8 cellular contexts compared by ENCODE assay signal in the genomic region with DNA sequence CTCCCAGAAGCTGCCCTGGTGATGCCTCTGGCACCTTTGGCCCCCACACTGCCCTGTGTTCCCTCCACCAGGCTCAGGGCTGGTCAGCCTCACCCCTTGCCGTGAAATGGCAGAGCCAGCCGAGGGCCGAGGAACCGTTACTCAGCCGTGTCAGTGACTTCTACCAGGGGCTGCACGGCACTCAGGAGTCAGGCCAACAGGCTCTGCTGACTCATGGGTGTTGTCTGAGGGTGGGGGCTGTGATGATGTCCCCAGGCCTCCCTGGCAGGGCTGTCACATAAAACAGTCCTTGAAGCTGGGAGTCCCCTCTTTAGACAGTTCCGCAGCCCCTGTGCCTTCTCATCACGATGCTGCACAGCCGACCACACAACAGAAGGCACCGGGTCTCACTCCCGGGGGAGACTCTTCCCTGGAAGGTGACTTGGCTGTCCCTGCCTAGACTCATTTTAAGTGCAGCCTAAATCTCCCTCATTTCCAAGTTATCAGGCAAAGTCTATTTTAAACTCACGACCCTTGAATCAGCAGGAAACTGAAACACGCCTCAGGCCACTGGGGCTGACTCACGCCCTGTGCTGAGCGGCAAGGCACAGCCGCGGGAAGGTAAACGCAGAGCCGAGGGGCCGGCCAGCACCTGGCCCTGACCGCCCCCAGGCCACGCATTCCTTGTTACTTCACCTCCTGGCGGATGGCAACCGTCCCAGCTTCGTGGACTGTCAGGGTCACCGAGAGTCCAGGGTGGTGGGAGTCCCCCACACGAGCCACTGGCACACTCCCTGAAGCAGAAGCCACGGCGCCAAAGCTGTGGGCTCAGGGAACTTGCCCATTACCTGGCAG.
A peak's percentile ranks its signal among the peaks of the same experiment; 100 is the strongest.
DNase-seq lines count a peak whose midpoint lies in the region; ATAC-seq lines count a peak whose summit lies in the region.

No MANE protein-coding gene starts in this region.

- intact Hi-C loops in sciatic nerve (cut with DNase I), result no loop called here

- ATAC-seq in GM18909 (IDR thresholded peaks at IDR 0.05; ENCODE audit: poor library complexity, unreplicated experiment) (peak; percentile 41), sciatic nerve (peak; percentile 70)

- DNase-seq in LoVo (ENCODE audit: low spot score) (peak; percentile 68), glomerular visceral epithelial cell (ENCODE audit: extremely low spot score) (peak; percentile 78), sciatic nerve (ENCODE audit: low spot score) (no peak), amygdala (lab: John Stamatoyannopoulos, UW) (no peak), NCI-H2171 (lab: John Stamatoyannopoulos, UW) (no peak), OCI-M2 (lab: John Stamatoyannopoulos, UW; ENCODE audit: unreplicated experiment) (no peak)
- peak; percentile 76 to 80 for DNase-seq in activated T-cell treated with anti-CD3 and anti-CD28 coated beads, Interleukin-2, amount 50 U/mL, for 48 hours

Comparison
In these comparisons a context has a peak if more than half of its experiments do, and no peak if none do; other contexts are left out.
1. DNase-seq: peak in LoVo (single experiment), activated T-cell treated with anti-CD3 and anti-CD28 coated beads, Interleukin-2, amount 50 U/mL, for 48 hours (2 of 2) and glomerular visceral epithelial cell (single experiment); none in sciatic nerve (single experiment), amygdala (0 of 56), NCI-H2171 (single experiment) and OCI-M2 (single experiment).